In the genomic region with DNA sequence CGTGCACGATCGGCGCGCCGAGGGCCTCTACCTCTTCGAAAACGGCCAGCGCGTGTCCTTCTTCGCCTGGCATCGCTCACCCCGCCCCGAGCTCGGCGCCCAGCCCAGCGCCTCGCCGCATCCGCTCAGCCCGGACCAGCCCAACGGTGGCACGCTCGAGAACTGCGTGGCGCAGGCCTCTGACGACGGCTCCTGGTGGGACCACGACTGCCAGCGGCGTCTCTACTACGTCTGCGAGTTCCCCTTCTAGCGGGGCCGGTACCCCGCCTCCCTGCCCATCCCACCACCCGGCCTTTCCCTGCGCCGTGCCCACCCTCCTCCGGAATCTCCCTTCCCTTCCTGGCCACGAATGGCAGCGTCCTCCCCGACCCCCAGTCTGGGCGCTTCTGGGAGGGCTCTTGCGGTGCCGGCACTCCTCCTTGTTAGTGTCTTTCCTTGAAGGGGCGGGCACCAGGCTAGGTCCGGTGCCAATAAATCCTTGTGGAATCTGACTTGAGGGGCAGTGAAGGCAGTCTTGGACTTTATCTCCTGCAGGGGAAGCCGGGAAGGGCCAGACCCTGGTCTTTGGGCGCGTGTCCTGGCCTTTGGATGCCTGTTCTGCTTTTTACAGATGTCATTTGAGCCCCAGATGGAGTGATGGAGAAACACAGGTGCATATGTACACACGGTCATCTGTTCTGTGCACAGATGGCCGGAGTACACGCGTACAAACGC, we compare ENCODE assay signal across 9 cellular contexts. TPM values are rescaled to one million over a fixed set of nuclear protein-coding genes. Genes with fewer than 3 reads are reported as not detected.
DNase-seq lines count a peak whose midpoint lies in the region; ATAC-seq and TF ChIP-seq lines count a peak whose summit lies in the region.
"Had no signal": no experiment of that assay in that cellular context is flagged by ENCODE, and none has a peak within 500 bp of the region (broad histone marks: within the 10 kb centered on the region; RNA-seq: fewer than 3 reads in every experiment).

No MANE protein-coding gene starts in this region.

- peak overlapping the region; percentile 73 for H3K27ac Mint-ChIP-seq in Caco-2 (ENCODE audit: unreplicated experiment)

- peaks cover 16% of the 10 kb centered on the region for H3K27me3 Mint-ChIP-seq in Caco-2 (ENCODE audit: insufficient read depth, unreplicated experiment)

- H3K27me3 ChIP-seq in Caco-2 (replicated peaks; ENCODE audit: control insufficient read depth, insufficient read depth, low read length) (no peaks in the 10 kb centered on the region), adrenal gland (no peaks in the 10 kb centered on the region), kidney epithelial cell (ENCODE audit: control insufficient read depth, insufficient read depth, low read length) (peaks cover 8% of the 10 kb centered on the region), testis (no peaks in the 10 kb centered on the region)

- peak overlapping the region; percentile 68 for H3K4me3 ChIP-seq in Caco-2 (ENCODE audit: low read depth, low read length)
- H3K4me3 ChIP-seq in adrenal gland, result peak overlapping the region in 3 of 4 donors; percentile 22 to 70 (median 33)
- H3K4me3 ChIP-seq in kidney epithelial cell (ENCODE audit: low read depth, low read length), result peak overlapping the region; percentile 82
- peak overlapping the region; percentile 67 to 79 for H3K4me3 ChIP-seq in testis

- BruUV-seq in Caco-2 (replicated peaks; lab: Mats Ljungman, UMichigan), result no TSS peak

- H3K4me1 ChIP-seq in Caco-2 (no peaks in the 10 kb centered on the region), adrenal gland (replicated peaks in 1 of 2) (peaks cover 5 to 35% of the 10 kb centered on the region in 2 donors), testis (peaks cover 13% of the 10 kb centered on the region)

- H3K9me3 Mint-ChIP-seq in Caco-2 (ENCODE audit: unreplicated experiment), result no peaks in the 10 kb centered on the region

- H3K36me3 ChIP-seq in Caco-2 (ENCODE audit: control insufficient read depth, insufficient read depth, low read length) (no peaks in the 10 kb centered on the region), adrenal gland (replicated peaks in 1 of 2) (no peaks in the 10 kb centered on the region), kidney epithelial cell (ENCODE audit: control insufficient read depth, insufficient read depth, low read length) (no peaks in the 10 kb centered on the region), testis (ENCODE audit: low read depth, missing control alignments) (no peaks in the 10 kb centered on the region)

- no peaks in the 10 kb centered on the region for H3K9me3 ChIP-seq in Caco-2
- no peaks in the 10 kb centered on the region for H3K9me3 ChIP-seq in adrenal gland (replicated peaks in 1 of 3)
- H3K9me3 ChIP-seq in testis, result no peaks in the 10 kb centered on the region

- no peak for TF ChIP-seq CTCF in Caco-2 (IDR thresholded peaks at IDR 0.05; ENCODE audit: insufficient read depth in 1 of 2, low read depth in 1 of 2, low read length in 1 of 2, severe bottlenecking in 1 of 2, unreplicated experiment in 1 of 2)
- peak in 1 of 6 experiments; percentile 14 for TF ChIP-seq CTCF in adrenal gland (IDR thresholded peaks at IDR 0.05)
- TF ChIP-seq CTCF in kidney epithelial cell (IDR thresholded peaks at IDR 0.05; ENCODE audit: insufficient read depth, low read length, poor library complexity, severe bottlenecking), result no peak
- no peak for TF ChIP-seq CTCF in testis (IDR thresholded peaks at IDR 0.05)

- H3K4me1 Mint-ChIP-seq in Caco-2 (ENCODE audit: low read depth, unreplicated experiment), result peaks cover 10% of the 10 kb centered on the region

- intact Hi-C loops in Caco-2 (cut with micrococcal nuclease; ENCODE audit: unreplicated experiment) (loop anchor here (5.0 kb wide), 1 partner anchor 197 kb away; no protein-coding TSS in a partner anchor), adrenal gland (cut with DNase I) (no loop called here), testis (cut with DNase I; ENCODE audit: low total_unique reads) (no loop called here)

- CTCF ChIA-PET in Caco-2 (lab: Charles Lee), result interaction anchor here (0.6 to 2.0 kb wide), 20 partner anchors 20 to 1229 kb away, joined by 3 to 20 read pairs (median 4); a partner anchor contains a TSS

- peak overlapping the region in 2 of 5 donors; percentile 76 to 86 for H3K27ac ChIP-seq in adrenal gland
- peak overlapping the region; percentile 55 to 70 for H3K27ac ChIP-seq in testis

- ATAC-seq in HG03045 (IDR thresholded peaks at IDR 0.05; ENCODE audit: unreplicated experiment) (peak; percentile 15), GM21447 (IDR thresholded peaks at IDR 0.05; ENCODE audit: unreplicated experiment) (no peak)

- H3K36me3 Mint-ChIP-seq in Caco-2 (ENCODE audit: insufficient read depth, unreplicated experiment), result peaks cover 6% of the 10 kb centered on the region

- WGBS in adrenal gland, 4 donors, result 6 to 20% (median 14%) methylated on average over 17 to 56 of the region's 56 CpGs
- 8 to 25% methylated on average over 7 to 42 of the region's 56 CpGs for WGBS in testis, 2 donors

- peak overlapping the region; percentile 76 for H3K4me3 Mint-ChIP-seq in Caco-2 (ENCODE audit: unreplicated experiment)

- POLR2A ChIA-PET in Caco-2 (lab: Charles Lee), result interaction anchor here (0.7 to 1.3 kb wide), 2 partner anchors 27 to 79 kb away, joined by 3 to 5 read pairs; no protein-coding TSS in a partner anchor

- TF ChIP-seq POLR2A in adrenal gland (IDR thresholded peaks at IDR 0.05), result no peak
- no peak for TF ChIP-seq POLR2A in testis (IDR thresholded peaks at IDR 0.05)

- DNase-seq in Caco-2 (no peak), adrenal gland (no peak), kidney epithelial cell (ENCODE audit: low read depth) (no peak), testis (no peak), globus pallidus (ENCODE audit: low spot score) (no peak), NCI-H2227 treated with DMSO at 0.1 percent for 48 hours (lab: John Stamatoyannopoulos, UW) (no peak)

RNA-seq across cellular contexts. Expression of a gene that starts 2.2 kb away (rescaled TPM):
- 0.51 and 1.1 TPM in 2 replicates for total RNA-seq in Caco-2 (2022)
- total RNA-seq in adrenal gland, result 10 to 100 TPM; 14.8 to 53.8 (median 26.6) TPM
- polyA plus RNA-seq in adrenal gland, result 10 to 100 TPM in 2 of 3 donors, 1 to 10 TPM in 1; 1.6 to 32.4 (median 31.6) TPM
- 6.0 and 12.4 TPM in 2 replicates for total RNA-seq in kidney epithelial cell
- total RNA-seq in testis, result 10 to 100 TPM; 14.3 to 20.6 TPM
- 16.9 TPM for polyA plus RNA-seq in testis (ENCODE audit: insufficient read depth, low read depth, low replicate concordance)

RNA-seq across cellular contexts. Expression of a gene that starts 5.8 kb away (rescaled TPM):
- total RNA-seq in Caco-2 (2022), result not detected in 2 replicates
- 10 to 100 TPM in 4 of 8 donors, 1 to 10 TPM in 4; 4.2 to 13.6 (median 9.0) TPM for total RNA-seq in adrenal gland
- polyA plus RNA-seq in adrenal gland, result 10 to 100 TPM in 1 of 3 donors, 1 to 10 TPM in 2; 1.5 to 22.6 (median 2.1) TPM
- total RNA-seq in kidney epithelial cell, result 1.2 and 1.6 TPM in 2 replicates
- 1 to 10 TPM; 4.5 to 5.4 TPM for total RNA-seq in testis
- 4.1 TPM for polyA plus RNA-seq in testis (ENCODE audit: insufficient read depth, low read depth, low replicate concordance)

RNA-seq across cellular contexts. Expression of a gene that starts 44.9 kb away (rescaled TPM):
- total RNA-seq in Caco-2 (2022), result not detected in 2 replicates
- not detected for total RNA-seq in adrenal gland
- polyA plus RNA-seq in adrenal gland, result not detected
- not detected in 2 replicates for total RNA-seq in kidney epithelial cell
- not detected for total RNA-seq in testis
- polyA plus RNA-seq in testis (ENCODE audit: insufficient read depth, low read depth, low replicate concordance), result not detected
- total RNA-seq: pulmonary artery endothelial cell had no signal
